8 cellular contexts compared by ENCODE assay signal in genomic region chr16:14302031-14302398, GRCh38.
A peak's percentile ranks its signal among the peaks of the same experiment; 100 is the strongest.
DNase-seq lines count a peak whose midpoint lies in the region; ATAC-seq and TF ChIP-seq lines count a peak whose summit lies in the region.

No MANE protein-coding gene starts in this region.

- CTCF ChIA-PET in CD8-positive, alpha-beta T cell (lab: Charles Lee) = interaction anchor here (1.8 to 3.4 kb wide), 2 partner anchors 225 to 299 kb away, joined by 5 to 12 read pairs; no protein-coding TSS in a partner anchor
- CTCF ChIA-PET in PC-9 (lab: Charles Lee) = interaction anchor here (0.8 kb wide), 1 partner anchor 62 kb away, joined by 3 read pairs; no protein-coding TSS in a partner anchor

- DNase-seq in CD8-positive, alpha-beta T cell = no peak
- DNase-seq in PC-9 (peak; percentile 65 to 89), coronary artery (ENCODE audit: low spot score) (peak; percentile 84), right lobe of liver (peak; percentile 74 to 81 (median 78))
- no peak for DNase-seq in stimulated activated CD4-positive, alpha-beta T cell treated with anti-CD3 and anti-CD28 coated beads, Interleukin-2, amount 100 ng/mL, for 48 hours

- peak overlapping the region; percentile 70 for H3K4me3 ChIP-seq in CD8-positive, alpha-beta T cell (ENCODE audit: low read depth, low read length)
- H3K4me3 ChIP-seq in PC-9 (peak overlapping the region; percentile 96), coronary artery (peak overlapping the region; percentile 96), right lobe of liver (peak overlapping the region; percentile 83 to 99 (median 91)), thymus (ENCODE audit: low read length) (peak overlapping the region; percentile 94)

- BruUV-seq in PC-9 (replicated peaks; lab: Mats Ljungman, UMichigan) = no TSS peak

- no peak for TF ChIP-seq CTCF in CD8-positive, alpha-beta T cell (IDR thresholded peaks at IDR 0.05)
- TF ChIP-seq CTCF in PC-9 (conservative IDR thresholded peaks at IDR 0.05) (no peak), coronary artery (IDR thresholded peaks at IDR 0.05) (no peak), right lobe of liver (IDR thresholded peaks at IDR 0.05) (no peak)

- H3F3A ChIP-seq in PC-9 (ENCODE audit: insufficient read depth, low read depth) = peaks cover 12% of the 10 kb centered on the region; the same call in 1 of the 2 replicates

- 0% methylated on average over 2 of the region's 37 CpGs for WGBS in right lobe of liver (ENCODE audit: insufficient coverage, low coverage, low lambda C conversion rate, missing lambda C conversion rate)
- WGBS in thymus = under 1% methylated on average over 37 of the region's 37 CpGs

- peaks cover 25% of the 10 kb centered on the region for H3K4me1 Mint-ChIP-seq in CD8-positive, alpha-beta T cell (ENCODE audit: low read depth)

- peak overlapping the region; percentile 72 for H3K4me3 Mint-ChIP-seq in CD8-positive, alpha-beta T cell

- intact Hi-C loops in CD8-positive, alpha-beta T cell (cut with DNase I, micrococcal nuclease) = loop anchor here (2.0 to 10.0 kb wide), 3 partner anchors 15 to 330 kb away; partner anchors contain the start of genes BFAR (in 1 of the 2) and PARN (in 1 of the 2)
- intact Hi-C loops in PC-9 (cut with micrococcal nuclease; ENCODE audit: unreplicated experiment) (loop anchor here (1.0 to 5.0 kb wide), 3 partner anchors 97 to 197 kb away; no protein-coding TSS in a partner anchor), right lobe of liver (cut with DNase I) (no loop called here)

- no peaks in the 10 kb centered on the region for H3K9me2 ChIP-seq in PC-9 (ENCODE audit: insufficient read depth)

- H2AFZ ChIP-seq in PC-9 = no peak overlapping the region

- H3K27me3 Mint-ChIP-seq in CD8-positive, alpha-beta T cell (ENCODE audit: low read depth) = peaks cover 2% of the 10 kb centered on the region

- TF ChIP-seq POLR2A in right lobe of liver (IDR thresholded peaks at IDR 0.05) = peak; percentile 63

- ATAC-seq in CD8-positive, alpha-beta T cell = peak; percentile 29
- ATAC-seq in GM19025 (IDR thresholded peaks at IDR 0.05; ENCODE audit: low read depth, unreplicated experiment) = peak; percentile 65
- peak; percentile 58 for ATAC-seq in HG03135 (IDR thresholded peaks at IDR 0.05; ENCODE audit: unreplicated experiment)
- ATAC-seq in right lobe of liver = peak; percentile 67 to 87 (median 76)

- no peaks in the 10 kb centered on the region for H4K20me1 ChIP-seq in PC-9 (ENCODE audit: insufficient read depth)

- H3K27ac ChIP-seq in CD8-positive, alpha-beta T cell (ENCODE audit: low read depth, low read length) = no peak overlapping the region
- H3K27ac ChIP-seq in PC-9 (peak overlapping the region; percentile 99), coronary artery (peak overlapping the region; percentile 95), right lobe of liver (peak overlapping the region; percentile 47 to 82 (median 75)), thymus (ENCODE audit: low read depth) (peak overlapping the region; percentile 36)

- H3K27ac Mint-ChIP-seq in CD8-positive, alpha-beta T cell = no peak overlapping the region

- POLR2A ChIA-PET in CD8-positive, alpha-beta T cell (lab: Charles Lee) = no interaction called here
- POLR2A ChIA-PET in PC-9 (lab: Charles Lee; ENCODE audit: unreplicated experiment) = no interaction called here

- H3K4me1 ChIP-seq in CD8-positive, alpha-beta T cell (ENCODE audit: insufficient read depth, low read length) = peaks cover 19% of the 10 kb centered on the region
- H3K4me1 ChIP-seq in PC-9 (replicated peaks; ENCODE audit: insufficient read depth) = peaks cover 21% of the 10 kb centered on the region
- H3K4me1 ChIP-seq in right lobe of liver = peaks cover 0 to 22% (median 10%) of the 10 kb centered on the region in 4 donors
- H3K4me1 ChIP-seq in thymus (ENCODE audit: control insufficient read depth, insufficient read depth, low read length) = peaks cover 35% of the 10 kb centered on the region

- no peaks in the 10 kb centered on the region for H3K9me3 Mint-ChIP-seq in CD8-positive, alpha-beta T cell

- H3K27me3 ChIP-seq in CD8-positive, alpha-beta T cell (ENCODE audit: insufficient read depth, low read length) = no peaks in the 10 kb centered on the region
- H3K27me3 ChIP-seq in PC-9 (ENCODE audit: insufficient read depth, low read depth) = no peaks in the 10 kb centered on the region
- no peaks in the 10 kb centered on the region for H3K27me3 ChIP-seq in right lobe of liver
- no peaks in the 10 kb centered on the region for H3K27me3 ChIP-seq in thymus (ENCODE audit: control insufficient read depth, insufficient read depth)

- H3K36me3 ChIP-seq in CD8-positive, alpha-beta T cell (ENCODE audit: insufficient read depth, low read length) = no peaks in the 10 kb centered on the region
- H3K36me3 ChIP-seq in PC-9 (ENCODE audit: low read depth) (peaks cover 10% of the 10 kb centered on the region; the same call in 1 of the 2 replicates), right lobe of liver (no peaks in the 10 kb centered on the region), thymus (ENCODE audit: control insufficient read depth, insufficient read depth) (no peaks in the 10 kb centered on the region)

- H3K9me3 ChIP-seq in CD8-positive, alpha-beta T cell (ENCODE audit: low read length) = no peaks in the 10 kb centered on the region
- H3K9me3 ChIP-seq in PC-9 (ENCODE audit: insufficient read depth, low read depth) = no peaks in the 10 kb centered on the region
- H3K9me3 ChIP-seq in right lobe of liver = no peaks in the 10 kb centered on the region
- H3K9me3 ChIP-seq in thymus (ENCODE audit: control insufficient read depth) = no peaks in the 10 kb centered on the region

- peak overlapping the region; percentile 100 for H3K4me2 ChIP-seq in PC-9

- peaks cover 54% of the 10 kb centered on the region for H3K79me2 ChIP-seq in PC-9 (ENCODE audit: low read depth)

- H3K36me3 Mint-ChIP-seq in CD8-positive, alpha-beta T cell = no peaks in the 10 kb centered on the region

Comparison
In these comparisons a context has a peak if more than half of its experiments do, and no peak if none do; other contexts are left out.
1. DNase-seq: peak in PC-9 (2 of 2), coronary artery (single experiment) and right lobe of liver (3 of 3); none in CD8-positive, alpha-beta T cell (0 of 7) and stimulated activated CD4-positive, alpha-beta T cell treated with anti-CD3 and anti-CD28 coated beads, Interleukin-2, amount 100 ng/mL, for 48 hours (0 of 2).
2. intact Hi-C loops: an anchor here in CD8-positive, alpha-beta T cell (2.0 to 10.0 kb wide) and PC-9 (1.0 to 5.0 kb wide); none called in right lobe of liver.
3. Peak in every context shown above with its lines, with median percentiles within 50 percentile points of each other: ATAC-seq and H3K4me3 ChIP-seq.